Comparison of ENCODE assay signal across 19 cellular contexts in genomic region chr1:160670701-160671100, GRCh38. TPM values are rescaled to one million over a fixed set of nuclear protein-coding genes. Genes with fewer than 3 reads are reported as not detected.
A peak's percentile ranks its signal among the peaks of the same experiment; 100 is the strongest.
DNase-seq lines count a peak whose midpoint lies in the region; ATAC-seq and TF ChIP-seq lines count a peak whose summit lies in the region.
"Had no signal": no experiment of that assay in that cellular context is flagged by ENCODE, and none has a peak within 500 bp of the region (broad histone marks: within the 10 kb centered on the region; RNA-seq: fewer than 3 reads in every experiment).

No MANE protein-coding gene starts in this region.

- peaks cover 44% of the 10 kb centered on the region for H3K4me1 Mint-ChIP-seq in activated CD4-positive, alpha-beta T cell treated with anti-CD3 and anti-CD28 coated beads, Interleukin-2, amount 10 ng/mL, durations not matched to agents 24 days and 14 days
- H3K4me1 Mint-ChIP-seq in activated naive CD8-positive, alpha-beta T cell treated with anti-CD3 and anti-CD28 coated beads, Interleukin-2, amount 10 ng/mL, durations not matched to agents 7 days and 5 days: peaks cover 27% of the 10 kb centered on the region
- H3K4me1 Mint-ChIP-seq in activated naive CD8-positive, alpha-beta T cell treated with anti-CD3 and anti-CD28 coated beads for 36 hours: peaks cover 21% of the 10 kb centered on the region

- peaks cover 4% of the 10 kb centered on the region for H3K9me3 Mint-ChIP-seq in activated CD4-positive, alpha-beta T cell treated with anti-CD3 and anti-CD28 coated beads, Interleukin-2, amount 10 ng/mL, durations not matched to agents 24 days and 14 days
- peaks cover 8% of the 10 kb centered on the region for H3K9me3 Mint-ChIP-seq in activated naive CD8-positive, alpha-beta T cell treated with anti-CD3 and anti-CD28 coated beads, Interleukin-2, amount 10 ng/mL, durations not matched to agents 7 days and 5 days
- H3K9me3 Mint-ChIP-seq in activated naive CD8-positive, alpha-beta T cell treated with anti-CD3 and anti-CD28 coated beads for 36 hours: peaks cover 11% of the 10 kb centered on the region
- H3K9me3 Mint-ChIP-seq: CD4-positive, alpha-beta T cell had no signal

- no peaks in the 10 kb centered on the region for H3K27me3 ChIP-seq in MM.1S (replicated peaks; ENCODE audit: insufficient read depth, low read length)
- H3K27me3 ChIP-seq in iPS-20b (ENCODE audit: insufficient read depth, low read length): no peaks in the 10 kb centered on the region
- H3K27me3 ChIP-seq: BE2C had no signal

- H3K9me3 ChIP-seq in MM.1S (replicated peaks; ENCODE audit: insufficient read depth, low read length) (no peaks in the 10 kb centered on the region), iPS-20b (ENCODE audit: insufficient read depth, low read depth, low read length) (peaks cover 9% of the 10 kb centered on the region)
- H3K9me3 ChIP-seq: BE2C, HAP-1 had no signal

- no peaks in the 10 kb centered on the region for H3K9me2 ChIP-seq in MM.1S (replicated peaks; ENCODE audit: insufficient read depth, low read length)

- H3F3A ChIP-seq in MM.1S (ENCODE audit: insufficient read depth, low read length): peaks cover 55% of the 10 kb centered on the region

- H3K36me3 ChIP-seq in MM.1S (replicated peaks; ENCODE audit: insufficient read depth, low read length): no peaks in the 10 kb centered on the region
- no peaks in the 10 kb centered on the region for H3K36me3 ChIP-seq in iPS-20b (ENCODE audit: insufficient read depth, low read depth, low read length)
- H3K36me3 ChIP-seq: BE2C, HAP-1 had no signal

- H3K79me2 ChIP-seq in MM.1S (ENCODE audit: low read length): peaks cover 9% of the 10 kb centered on the region

- H3K27ac ChIP-seq in MM.1S (ENCODE audit: low read length) (peak overlapping the region; percentile 85; the same call in 1 of the 2 replicates), iPS-20b (ENCODE audit: low read length) (peak overlapping the region; percentile 5)

- no peak overlapping the region for H2AFZ ChIP-seq in MM.1S (ENCODE audit: low read length)

- POLR2A ChIA-PET in activated naive CD8-positive, alpha-beta T cell treated with anti-CD3 and anti-CD28 coated beads, Interleukin-2, amount 10 ng/mL, durations not matched to agents 7 days and 5 days (lab: Charles Lee): no interaction called here

- intact Hi-C loops in activated CD4-positive, alpha-beta T cell treated with anti-CD3 and anti-CD28 coated beads, Interleukin-2, amount 10 ng/mL, durations not matched to agents 24 days and 14 days (cut with micrococcal nuclease): loop anchor here (5.0 kb wide), 1 partner anchor 218 kb away; no protein-coding TSS in a partner anchor

- H3K4me1 ChIP-seq in MM.1S (ENCODE audit: low read length): peaks cover 53% of the 10 kb centered on the region
- peaks cover 41% of the 10 kb centered on the region for H3K4me1 ChIP-seq in iPS-20b (ENCODE audit: insufficient read depth, low read length)
- H3K4me1 ChIP-seq: BE2C had no signal

- H3K4me3 ChIP-seq in MM.1S (ENCODE audit: low read length) (no peak overlapping the region), iPS-20b (ENCODE audit: low read length) (no peak overlapping the region)
- H3K4me3 ChIP-seq: HAP-1, K562 had no signal

- no peak for TF ChIP-seq CTCF in MM.1S (IDR thresholded peaks at IDR 0.05; ENCODE audit: low read length)

- H3K27ac Mint-ChIP-seq in activated CD4-positive, alpha-beta T cell treated with anti-CD3 and anti-CD28 coated beads, Interleukin-2, amount 10 ng/mL, durations not matched to agents 24 days and 14 days: peak overlapping the region; percentile 25
- peak overlapping the region; percentile 43 for H3K27ac Mint-ChIP-seq in activated naive CD8-positive, alpha-beta T cell treated with anti-CD3 and anti-CD28 coated beads, Interleukin-2, amount 10 ng/mL, durations not matched to agents 7 days and 5 days
- no peak overlapping the region for H3K27ac Mint-ChIP-seq in activated naive CD8-positive, alpha-beta T cell treated with anti-CD3 and anti-CD28 coated beads for 36 hours
- H3K27ac Mint-ChIP-seq: CD4-positive, alpha-beta T cell had no signal

- H3K27me3 Mint-ChIP-seq in activated CD4-positive, alpha-beta T cell treated with anti-CD3 and anti-CD28 coated beads, Interleukin-2, amount 10 ng/mL, durations not matched to agents 24 days and 14 days: no peaks in the 10 kb centered on the region
- H3K27me3 Mint-ChIP-seq in activated naive CD8-positive, alpha-beta T cell treated with anti-CD3 and anti-CD28 coated beads, Interleukin-2, amount 10 ng/mL, durations not matched to agents 7 days and 5 days: no peaks in the 10 kb centered on the region
- H3K27me3 Mint-ChIP-seq in activated naive CD8-positive, alpha-beta T cell treated with anti-CD3 and anti-CD28 coated beads for 36 hours: no peaks in the 10 kb centered on the region
- H3K27me3 Mint-ChIP-seq: CD4-positive, alpha-beta T cell had no signal

- 0 out of 2 replicates have a peak overlapping the region, but pooled peaks have one; percentile 94 for H3K4me2 ChIP-seq in MM.1S (ENCODE audit: low read depth, low read length)

- DNase-seq in activated CD4-positive, alpha-beta T cell treated with anti-CD3 and anti-CD28 coated beads, Interleukin-2, amount 10 ng/mL, durations not matched to agents 24 days and 14 days: no peak
- DNase-seq in activated CD4-positive, alpha-beta T cell treated with anti-CD3 and anti-CD28 coated beads for 4 hours: no peak
- DNase-seq in activated naive CD8-positive, alpha-beta T cell treated with anti-CD3 and anti-CD28 coated beads, Interleukin-2, amount 10 ng/mL, durations not matched to agents 7 days and 5 days: no peak
- no peak for DNase-seq in activated naive CD8-positive, alpha-beta T cell treated with anti-CD3 and anti-CD28 coated beads for 36 hours
- DNase-seq in MM.1S: no peak
- no peak for DNase-seq in HUDEP-2 (lab: John Stamatoyannopoulos, UW; ENCODE audit: unreplicated experiment in 76 of 76)
- DNase-seq: BE2C; CD4-positive, alpha-beta T cell; DMS153; GDM1; NCI-H1105; NCI-H2081; NCI-H446 treated with DMSO at 0.1 percent for 48 hours had no signal

- H3K36me3 Mint-ChIP-seq in activated CD4-positive, alpha-beta T cell treated with anti-CD3 and anti-CD28 coated beads, Interleukin-2, amount 10 ng/mL, durations not matched to agents 24 days and 14 days (ENCODE audit: low read depth): peaks cover 28% of the 10 kb centered on the region
- H3K36me3 Mint-ChIP-seq in activated naive CD8-positive, alpha-beta T cell treated with anti-CD3 and anti-CD28 coated beads, Interleukin-2, amount 10 ng/mL, durations not matched to agents 7 days and 5 days: peaks cover 33% of the 10 kb centered on the region
- H3K36me3 Mint-ChIP-seq in activated naive CD8-positive, alpha-beta T cell treated with anti-CD3 and anti-CD28 coated beads for 36 hours: peaks cover 35% of the 10 kb centered on the region

- ATAC-seq in activated naive CD8-positive, alpha-beta T cell treated with anti-CD3 and anti-CD28 coated beads, Interleukin-2, amount 10 ng/mL, durations not matched to agents 7 days and 5 days (ENCODE audit: low read depth): no peak
- no peak for ATAC-seq in HG02885 (IDR thresholded peaks at IDR 0.05; ENCODE audit: poor library complexity, unreplicated experiment)
- ATAC-seq: K562, Right ventricle myocardium inferior had no signal

- H3K9ac ChIP-seq in MM.1S (ENCODE audit: low read length): no peak overlapping the region
- H3K9ac ChIP-seq in iPS-20b (ENCODE audit: low read depth, low read length): no peak overlapping the region; the same call in 1 of the 2 replicates

- H3K4me3 Mint-ChIP-seq in activated CD4-positive, alpha-beta T cell treated with anti-CD3 and anti-CD28 coated beads, Interleukin-2, amount 10 ng/mL, durations not matched to agents 24 days and 14 days: no peak overlapping the region
- no peak overlapping the region for H3K4me3 Mint-ChIP-seq in activated naive CD8-positive, alpha-beta T cell treated with anti-CD3 and anti-CD28 coated beads, Interleukin-2, amount 10 ng/mL, durations not matched to agents 7 days and 5 days
- H3K4me3 Mint-ChIP-seq in activated naive CD8-positive, alpha-beta T cell treated with anti-CD3 and anti-CD28 coated beads for 36 hours: no peak overlapping the region
- H3K4me3 Mint-ChIP-seq: CD4-positive, alpha-beta T cell had no signal

- no peaks in the 10 kb centered on the region for H4K20me1 ChIP-seq in MM.1S (ENCODE audit: insufficient read depth, low read length)

RNA-seq across cellular contexts. Expression of gene SLAMF1, which starts 23.9 kb away (rescaled TPM):
- total RNA-seq in activated CD4-positive, alpha-beta T cell treated with anti-CD3 and anti-CD28 coated beads, Interleukin-2, amount 10 ng/mL, durations not matched to agents 24 days and 14 days: 113 and 114 TPM in 2 replicates
- total RNA-seq in activated naive CD8-positive, alpha-beta T cell treated with anti-CD3 and anti-CD28 coated beads, Interleukin-2, amount 10 ng/mL, durations not matched to agents 7 days and 5 days: 10 to 100 TPM; 41.3 to 42.6 TPM
- 10 to 100 TPM; 39.8 to 41.6 TPM for total RNA-seq in activated naive CD8-positive, alpha-beta T cell treated with anti-CD3 and anti-CD28 coated beads for 36 hours
- total RNA-seq: Daoy had no signal

RNA-seq across cellular contexts. Expression of gene CD48, which starts 40.9 kb away (rescaled TPM):
- total RNA-seq in activated CD4-positive, alpha-beta T cell treated with anti-CD3 and anti-CD28 coated beads, Interleukin-2, amount 10 ng/mL, durations not matched to agents 24 days and 14 days: 206 and 208 TPM in 2 replicates
- total RNA-seq in activated naive CD8-positive, alpha-beta T cell treated with anti-CD3 and anti-CD28 coated beads, Interleukin-2, amount 10 ng/mL, durations not matched to agents 7 days and 5 days: 100 to 1,000 TPM; 379 to 386 TPM
- total RNA-seq in activated naive CD8-positive, alpha-beta T cell treated with anti-CD3 and anti-CD28 coated beads for 36 hours: 100 to 1,000 TPM; 376 to 385 TPM
- total RNA-seq: Daoy had no signal
